14 cellular contexts compared by ENCODE assay signal in the genomic region with DNA sequence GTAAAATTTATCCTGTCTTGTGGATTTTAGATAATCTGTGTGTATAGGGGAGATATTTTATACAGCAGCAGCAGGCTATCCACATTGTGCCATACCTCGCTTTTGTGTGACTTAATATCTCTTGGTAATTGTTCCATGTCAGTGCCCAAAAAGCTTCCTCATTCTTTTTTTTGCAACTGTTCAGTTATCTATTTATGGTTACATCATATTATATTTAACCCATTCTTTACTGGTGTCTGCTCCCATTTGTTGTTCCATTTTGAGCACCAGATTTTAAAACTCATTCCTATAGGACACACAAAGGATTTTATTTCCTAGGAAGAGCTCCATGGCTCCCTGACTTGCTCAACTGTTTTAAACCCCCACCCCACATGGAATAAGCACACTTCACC.
DNase-seq lines count a peak whose midpoint lies in the region; ATAC-seq and TF ChIP-seq lines count a peak whose summit lies in the region.
"Had no signal": no experiment of that assay in that cellular context is flagged by ENCODE, and none has a peak within 500 bp of the region (broad histone marks: within the 10 kb centered on the region; RNA-seq: fewer than 3 reads in every experiment).

No MANE protein-coding gene starts in this region.

- TF ChIP-seq POLR2A in spleen (IDR thresholded peaks at IDR 0.05) = no peak

- no peak for DNase-seq in activated T-cell treated with anti-CD3 and anti-CD28 coated beads, Interleukin-2, amount 50 U/mL, for 24 hours
- DNase-seq in activated T-cell treated with anti-CD3 and anti-CD28 coated beads for 4 hours (no peak), NOMO-1 (lab: John Stamatoyannopoulos, UW; ENCODE audit: unreplicated experiment in 2 of 2) (peak; percentile 66 to 91), spleen (no peak), endodermal cell (no peak), NCI-H345 treated with DMSO at 0.1 percent for 48 hours (lab: John Stamatoyannopoulos, UW; ENCODE audit: unreplicated experiment) (no peak)
- DNase-seq in activated naive CD8-positive, alpha-beta T cell treated with anti-CD3 and anti-CD28 coated beads, Interleukin-2, amount 10 ng/mL, durations not matched to agents 7 days and 5 days = no peak
- no peak for DNase-seq in stimulated activated naive CD4-positive, alpha-beta T cell (lab: John Stamatoyannopoulos, UW)
- DNase-seq: EL, H9, midbrain, NCI-H1092 treated with DMSO at 0.1 percent for 48 hours, NCI-H446, SHP77 treated with DMSO at 0.1 percent for 48 hours had no signal

- H3K27ac ChIP-seq in spleen (peak overlapping the region; percentile 48 to 84 (median 72)), endodermal cell (ENCODE audit: low read depth, low read length) (no peak overlapping the region)

- peaks cover 24 to 48% (median 37%) of the 10 kb centered on the region in 6 donors for H3K4me1 ChIP-seq in spleen
- H3K4me1 ChIP-seq in endodermal cell (ENCODE audit: control insufficient read depth, insufficient read depth, low read length) = peaks cover 19% of the 10 kb centered on the region

- ATAC-seq in activated naive CD8-positive, alpha-beta T cell treated with anti-CD3 and anti-CD28 coated beads, Interleukin-2, amount 10 ng/mL, durations not matched to agents 7 days and 5 days (ENCODE audit: low read depth) = no peak

- intact Hi-C loops in spleen (cut with DNase I; ENCODE audit: low total_unique reads) = no loop called here

- no peak overlapping the region for H3K9ac ChIP-seq in endodermal cell (ENCODE audit: extremely low read depth, low read length, poor library complexity, severe bottlenecking)

- H3K36me3 ChIP-seq in spleen (no peaks in the 10 kb centered on the region), endodermal cell (ENCODE audit: control insufficient read depth, insufficient read depth, low read length) (no peaks in the 10 kb centered on the region)

- 22 to 49% (median 34%) methylated on average over 1 of the region's 1 CpG for WGBS in spleen, 5 donors
- WGBS in endodermal cell (ENCODE audit: insufficient coverage in 1 of 2, insufficient read length in 1 of 2), 2 experiments = 100% methylated on average over 1 of the region's 1 CpG; no CpG with 5 or more reads in 1 of the 2 experiments

- peak overlapping the region; percentile 91 for H3K27ac Mint-ChIP-seq in activated T-cell treated with anti-CD3 and anti-CD28 coated beads, Interleukin-2, amount 50 U/mL, for 24 hours
- peak overlapping the region; percentile 97 for H3K27ac Mint-ChIP-seq in activated naive CD8-positive, alpha-beta T cell treated with anti-CD3 and anti-CD28 coated beads, Interleukin-2, amount 10 ng/mL, durations not matched to agents 7 days and 5 days
- H3K27ac Mint-ChIP-seq in endodermal cell = no peak overlapping the region
- H3K27ac Mint-ChIP-seq: H9 had no signal

- H3K9me3 ChIP-seq in spleen (peaks cover 0 to 6% (median 0%) of the 10 kb centered on the region in 8 donors), endodermal cell (ENCODE audit: control insufficient read depth, low read length) (peaks cover 8% of the 10 kb centered on the region)

- peaks cover 87% of the 10 kb centered on the region for H3K4me1 Mint-ChIP-seq in activated T-cell treated with anti-CD3 and anti-CD28 coated beads, Interleukin-2, amount 50 U/mL, for 24 hours (ENCODE audit: low read depth)
- H3K4me1 Mint-ChIP-seq in activated naive CD8-positive, alpha-beta T cell treated with anti-CD3 and anti-CD28 coated beads, Interleukin-2, amount 10 ng/mL, durations not matched to agents 7 days and 5 days = peaks cover 77% of the 10 kb centered on the region
- H3K4me1 Mint-ChIP-seq in endodermal cell = peaks cover 50% of the 10 kb centered on the region

- no peaks in the 10 kb centered on the region for H3K27me3 Mint-ChIP-seq in activated T-cell treated with anti-CD3 and anti-CD28 coated beads, Interleukin-2, amount 50 U/mL, for 24 hours
- no peaks in the 10 kb centered on the region for H3K27me3 Mint-ChIP-seq in activated naive CD8-positive, alpha-beta T cell treated with anti-CD3 and anti-CD28 coated beads, Interleukin-2, amount 10 ng/mL, durations not matched to agents 7 days and 5 days
- H3K27me3 Mint-ChIP-seq in endodermal cell (ENCODE audit: insufficient read depth) = peaks cover 3% of the 10 kb centered on the region

- H3K4me3 Mint-ChIP-seq in activated T-cell treated with anti-CD3 and anti-CD28 coated beads, Interleukin-2, amount 50 U/mL, for 24 hours = peak overlapping the region; percentile 62
- H3K4me3 Mint-ChIP-seq in activated naive CD8-positive, alpha-beta T cell treated with anti-CD3 and anti-CD28 coated beads, Interleukin-2, amount 10 ng/mL, durations not matched to agents 7 days and 5 days = peak overlapping the region; percentile 84
- H3K4me3 Mint-ChIP-seq in endodermal cell = no peak overlapping the region
- H3K4me3 Mint-ChIP-seq: H9 had no signal

- H3K4me3 ChIP-seq in spleen (peak overlapping the region in 1 of 8 donors; percentile 38), endodermal cell (ENCODE audit: low read length) (no peak overlapping the region)

- H3K9me3 Mint-ChIP-seq in activated T-cell treated with anti-CD3 and anti-CD28 coated beads, Interleukin-2, amount 50 U/mL, for 24 hours = peaks cover 5% of the 10 kb centered on the region
- no peaks in the 10 kb centered on the region for H3K9me3 Mint-ChIP-seq in activated naive CD8-positive, alpha-beta T cell treated with anti-CD3 and anti-CD28 coated beads, Interleukin-2, amount 10 ng/mL, durations not matched to agents 7 days and 5 days
- peaks cover 9% of the 10 kb centered on the region for H3K9me3 Mint-ChIP-seq in endodermal cell
- H3K9me3 Mint-ChIP-seq: H9 had no signal

- POLR2A ChIA-PET in activated naive CD8-positive, alpha-beta T cell treated with anti-CD3 and anti-CD28 coated beads, Interleukin-2, amount 10 ng/mL, durations not matched to agents 7 days and 5 days (lab: Charles Lee) = interaction anchor here (0.6 to 8.6 kb wide), 15 partner anchors 9 to 196 kb away, joined by 3 to 256 read pairs (median 7); a partner anchor contains a TSS

- no peaks in the 10 kb centered on the region for H3K36me3 Mint-ChIP-seq in activated T-cell treated with anti-CD3 and anti-CD28 coated beads, Interleukin-2, amount 50 U/mL, for 24 hours (ENCODE audit: low read depth)
- H3K36me3 Mint-ChIP-seq in activated naive CD8-positive, alpha-beta T cell treated with anti-CD3 and anti-CD28 coated beads, Interleukin-2, amount 10 ng/mL, durations not matched to agents 7 days and 5 days = peaks cover 19% of the 10 kb centered on the region
- no peaks in the 10 kb centered on the region for H3K36me3 Mint-ChIP-seq in endodermal cell (ENCODE audit: low read depth)

- TF ChIP-seq CTCF in spleen (IDR thresholded peaks at IDR 0.05 in 8 of 11, conservative IDR thresholded peaks at IDR 0.05 in 3 of 11) = no peak
- TF ChIP-seq CTCF in endodermal cell (conservative IDR thresholded peaks at IDR 0.05) = no peak

- H3K27me3 ChIP-seq in spleen (replicated peaks in 1 of 7) (no peaks in the 10 kb centered on the region), endodermal cell (ENCODE audit: control insufficient read depth, insufficient read depth, low read length, poor library complexity, severe bottlenecking) (no peaks in the 10 kb centered on the region)

Comparison
In these comparisons a context has a peak if more than half of its experiments do, and no peak if none do; other contexts are left out.
1. DNase-seq: peak in NOMO-1 (2 of 2); none in activated T-cell treated with anti-CD3 and anti-CD28 coated beads, Interleukin-2, amount 50 U/mL, for 24 hours (single experiment), activated T-cell treated with anti-CD3 and anti-CD28 coated beads for 4 hours (single experiment), activated naive CD8-positive, alpha-beta T cell treated with anti-CD3 and anti-CD28 coated beads, Interleukin-2, amount 10 ng/mL, durations not matched to agents 7 days and 5 days (single experiment), spleen (single experiment), stimulated activated naive CD4-positive, alpha-beta T cell (0 of 6), endodermal cell (single experiment) and NCI-H345 treated with DMSO at 0.1 percent for 48 hours (single experiment).